In the genomic region with DNA sequence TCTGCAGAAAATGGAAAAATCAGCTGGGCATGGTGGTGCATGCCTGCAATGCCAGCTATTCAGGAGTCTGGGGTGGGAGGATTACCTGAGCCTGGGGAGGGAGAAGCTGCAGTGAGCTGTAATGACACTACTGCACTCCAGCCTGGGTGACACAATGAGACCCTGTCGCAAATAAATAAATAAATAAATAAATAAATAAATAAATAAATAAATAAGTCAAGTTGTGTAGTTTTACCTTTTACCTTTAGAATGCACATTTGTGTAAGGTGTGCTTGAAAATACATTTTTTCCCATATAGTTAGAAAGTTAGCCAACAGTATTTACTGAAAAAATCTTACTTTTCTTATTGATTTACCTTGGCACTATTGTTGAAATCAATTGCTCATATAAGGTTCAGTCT, we compare ENCODE assay signal across 7 cellular contexts.
"Had no signal": no experiment of that assay in that cellular context is flagged by ENCODE, and none has a peak within 500 bp of the region (broad histone marks: within the 10 kb centered on the region; RNA-seq: fewer than 3 reads in every experiment).

No MANE protein-coding gene starts in this region.

- ATAC-seq: GM12878 had no signal

- FAIRE-seq: GM12878, GM12891, GM12892, GM18507, GM19239 had no signal

- DNase-seq: GDM1, GF-D8 had no signal

- H3K4me3 ChIP-seq: GM12878 had no signal
